ENCODE assay signal across 31 cellular contexts in genomic region chr12:58592817-58593216, GRCh38.
DNase-seq lines count a peak whose midpoint lies in the region; ATAC-seq and TF ChIP-seq lines count a peak whose summit lies in the region.
"Had no signal": no experiment of that assay in that cellular context is flagged by ENCODE, and none has a peak within 500 bp of the region (broad histone marks: within the 10 kb centered on the region; RNA-seq: fewer than 3 reads in every experiment).

No MANE protein-coding gene starts in this region.

- intact Hi-C loops in posterior vena cava (cut with DNase I) = no loop called here

- no peak for ATAC-seq in HG03342 (IDR thresholded peaks at IDR 0.05; ENCODE audit: unreplicated experiment)
- ATAC-seq: left lung had no signal

- DNase-seq in choroid plexus epithelial cell (ENCODE audit: low read depth) (peak; percentile 19), fibroblast of the aortic adventitia (ENCODE audit: low read depth) (peak; percentile 32), pons (ENCODE audit: low spot score) (peak; percentile 8), NCI-H2081 (lab: John Stamatoyannopoulos, UW) (no peak), posterior vena cava (ENCODE audit: low spot score) (no peak), amniotic stem cell (lab: John Stamatoyannopoulos, UW) (no peak)
- DNase-seq: activated CD4-positive, alpha-beta T cell treated with anti-CD3 and anti-CD28 coated beads for 4 hours; activated effector memory CD4-positive, alpha-beta T cell treated with anti-CD3 and anti-CD28 coated beads, Interleukin-2, amount 50 U/mL, for 16 hours; activated T-cell treated with anti-CD3 and anti-CD28 coated beads for 4 hours; cortex of kidney; EL; endodermal cell; glutamatergic neuron; H9; KG1; left lung; mesendoderm; naive B cell; NCI-H1092 treated with DMSO at 0.1 percent for 48 hours; NCI-H187 treated with DMSO at 0.1 percent for 48 hours; NCI-H510A treated with DMSO at 0.1 percent for 48 hours; RPMI8226; SJCRH30; spleen; stimulated activated CD4-positive, alpha-beta T cell treated with anti-CD3 and anti-CD28 coated beads, Interleukin-2, amount 100 ng/mL, for 24 hours; SW 1271; T-helper 9 cell; thyroid gland; WERI-Rb-1 had no signal

- H3K4me3 ChIP-seq in choroid plexus epithelial cell (ENCODE audit: low read depth, low read length) (no peak overlapping the region), fibroblast of the aortic adventitia (ENCODE audit: low read depth, low read length) (no peak overlapping the region)
- H3K4me3 ChIP-seq: BLaER1 treated with 17β-estradiol and CSF1 and Interleukin-3, amounts not matched to agents 10 nM and 100 nM; left lung; SJCRH30; spleen; thyroid gland had no signal

- TF ChIP-seq CTCF in choroid plexus epithelial cell (conservative IDR thresholded peaks at IDR 0.05; ENCODE audit: low read depth, low read length) = no peak
- TF ChIP-seq CTCF in fibroblast of the aortic adventitia (IDR thresholded peaks at IDR 0.05; ENCODE audit: insufficient read depth, low read length) = no peak

Comparison
In these comparisons a context has a peak if more than half of its experiments do, and no peak if none do; other contexts are left out.
1. DNase-seq: peak in choroid plexus epithelial cell (single experiment), fibroblast of the aortic adventitia (single experiment) and pons (single experiment); none in NCI-H2081 (0 of 2), posterior vena cava (single experiment) and amniotic stem cell (single experiment).